In the genomic region with DNA sequence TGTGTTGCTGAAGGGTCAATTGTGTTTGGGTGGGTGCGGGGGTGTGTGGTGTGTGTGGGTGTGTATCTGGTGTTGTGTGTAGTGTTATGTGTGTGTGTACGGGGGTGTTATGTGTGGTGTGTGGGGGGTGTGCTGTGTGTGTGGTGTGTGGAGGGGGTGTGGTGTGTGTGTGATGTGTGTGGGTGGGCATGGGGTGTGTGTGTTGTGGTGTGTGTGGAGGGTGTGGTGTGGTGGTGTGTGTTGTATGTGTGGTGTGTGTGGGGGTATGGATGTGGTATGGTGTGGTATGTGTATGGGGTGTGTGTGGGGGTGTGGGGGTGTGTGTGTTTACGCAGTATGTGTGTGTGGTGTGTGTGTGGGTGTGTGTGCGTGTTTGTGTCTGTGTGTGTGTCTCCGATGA, we compare ENCODE assay signal across 25 cellular contexts.
"Had no signal": no experiment of that assay in that cellular context is flagged by ENCODE, and none has a peak within 500 bp of the region (broad histone marks: within the 10 kb centered on the region; RNA-seq: fewer than 3 reads in every experiment).

No MANE protein-coding gene starts in this region.

- H3K9me3 ChIP-seq: esophagus squamous epithelium, neutrophil, pancreas, right lobe of liver, suprapubic skin, transverse colon had no signal

- H3K27me3 ChIP-seq: pancreas, right lobe of liver, suprapubic skin, transverse colon had no signal

- H3K4me1 Mint-ChIP-seq: immature natural killer cell, memory B cell had no signal

- ATAC-seq: left ventricle myocardium superior, pancreas, right lobe of liver had no signal

- FAIRE-seq: endothelial cell of umbilical vein, frontal cortex, pancreas, small intestine had no signal

- H3K4me3 ChIP-seq: coronary artery, esophagus squamous epithelium, lung, pancreas, right lobe of liver, suprapubic skin, transverse colon had no signal

- H3K36me3 Mint-ChIP-seq: immature natural killer cell, memory B cell, natural killer cell had no signal

- H3K36me3 ChIP-seq: esophagus squamous epithelium, neutrophil, pancreas, right lobe of liver, suprapubic skin, transverse colon had no signal

- DNase-seq: dermis blood vessel endothelial cell; effector memory CD4-positive, alpha-beta T cell; esophagus squamous epithelium; hypothalamus; immature natural killer cell; islet precursor cell; kidney glomerular epithelial cell; left ventricle myocardium superior; natural killer cell; pancreas; retina; right lobe of liver; small intestine; stimulated activated CD4-positive, alpha-beta T cell treated with anti-CD3 and anti-CD28 coated beads, Interleukin-15, amount 100 ng/mL, for 24 hours; stimulated activated CD4-positive, alpha-beta T cell treated with anti-CD3 and anti-CD28 coated beads, Interleukin-2, amount 100 ng/mL, for 48 hours; stimulated activated CD8-positive, alpha-beta memory T cell treated with anti-CD3 and anti-CD28 coated beads, Interleukin-4, amount 100 ng/mL, for 48 hours; transverse colon had no signal

- H3K4me3 Mint-ChIP-seq: immature natural killer cell; memory B cell; natural killer cell; stimulated activated naive CD8-positive, alpha-beta T cell treated with anti-CD3 and anti-CD28 coated beads, Interleukin-15, Interleukin-2, amounts not matched to agents 100 ng/mL and 50 ng/mL, for 24 hours had no signal

- H3K27ac Mint-ChIP-seq: memory B cell; natural killer cell; stimulated activated naive CD8-positive, alpha-beta T cell treated with anti-CD3 and anti-CD28 coated beads, Interleukin-15, Interleukin-2, amounts not matched to agents 100 ng/mL and 50 ng/mL, for 24 hours had no signal

- H3K27ac ChIP-seq: coronary artery, esophagus squamous epithelium, neutrophil, pancreas, right lobe of liver, suprapubic skin, transverse colon had no signal

- H3K9me3 Mint-ChIP-seq: memory B cell; natural killer cell; stimulated activated naive CD8-positive, alpha-beta T cell treated with anti-CD3 and anti-CD28 coated beads, Interleukin-15, Interleukin-2, amounts not matched to agents 100 ng/mL and 50 ng/mL, for 24 hours had no signal

- H3K4me1 ChIP-seq: esophagus squamous epithelium, pancreas, suprapubic skin, transverse colon had no signal
